In the genomic region with DNA sequence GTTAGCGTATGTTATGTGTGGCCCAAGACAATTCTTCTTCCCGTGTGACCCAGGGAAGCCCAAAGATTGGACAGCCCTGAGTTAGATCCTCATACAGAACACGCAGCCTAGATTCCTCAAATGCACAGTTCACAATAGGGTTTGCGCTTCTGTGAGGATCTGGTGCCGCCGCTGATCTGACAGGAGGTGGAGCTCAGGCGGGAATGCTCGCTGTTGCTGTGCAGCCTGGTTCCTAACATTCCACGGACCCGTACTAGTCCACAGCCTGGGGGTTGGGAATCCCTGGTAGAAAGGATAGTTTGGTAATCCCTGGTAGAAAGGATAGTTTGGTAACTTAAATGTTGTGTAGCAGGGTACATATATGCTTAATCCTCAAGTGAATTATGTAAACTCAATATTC, we compare ENCODE assay signal across 20 cellular contexts. TPM values are rescaled to one million over a fixed set of nuclear protein-coding genes. Genes with fewer than 3 reads are reported as not detected.
DNase-seq lines count a peak whose midpoint lies in the region; ATAC-seq, FAIRE-seq and TF ChIP-seq lines count a peak whose summit lies in the region.
"Had no signal": no experiment of that assay in that cellular context is flagged by ENCODE, and none has a peak within 500 bp of the region (broad histone marks: within the 10 kb centered on the region; RNA-seq: fewer than 3 reads in every experiment).

No MANE protein-coding gene starts in this region.

- no peak overlapping the region for H3K23ac ChIP-seq in H1 (ENCODE audit: insufficient read length)
- no peak overlapping the region for H3K23ac ChIP-seq in neuronal stem cell (ENCODE audit: low read depth, low read length, poor library complexity)

- H3K4me3 ChIP-seq in H1 (ENCODE audit: extremely low read depth in 1 of 4, insufficient read depth in 2 of 4, low read depth in 3 of 4, low read length in 4 of 4) (no peak overlapping the region), neuronal stem cell (ENCODE audit: low read length in 2 of 2) (no peak overlapping the region)
- H3K4me3 ChIP-seq: BLaER1 had no signal

- FAIRE-seq in H1 (lab: Jason Lieb, UNC) = no peak
- FAIRE-seq: A204.1, GM12892 had no signal

- H2AFZ ChIP-seq in H1 (ENCODE audit: low read length) = no peak overlapping the region
- H2AFZ ChIP-seq in neuronal stem cell (ENCODE audit: low read length) = no peak overlapping the region

- ATAC-seq in activated CD4-positive, CD25-positive, alpha-beta regulatory T cell treated with anti-CD3 and anti-CD28 coated beads, Interleukin-2, amount 50 U/mL, for 24 hours = no peak
- ATAC-seq: CD8-positive, alpha-beta T cell; HCT116 had no signal

- no peak for TF ChIP-seq EP300 in H1 (IDR thresholded peaks at IDR 0.05; ENCODE audit: borderline replicate concordance in 1 of 2, low read depth in 2 of 2, low read length in 2 of 2)

- no peak overlapping the region for H3K56ac ChIP-seq in H1 (replicated peaks; ENCODE audit: insufficient read length, low read depth, low read length)

- H3K9me3 ChIP-seq in H1 (ENCODE audit: insufficient read depth in 2 of 2, low read depth in 1 of 2, low read length in 1 of 2) (no peaks in the 10 kb centered on the region), neuronal stem cell (replicated peaks in 1 of 2; ENCODE audit: control insufficient read depth in 2 of 2, insufficient read depth in 1 of 2, low read depth in 1 of 2, low read length in 2 of 2) (no peaks in the 10 kb centered on the region)
- H3K9me3 ChIP-seq: BLaER1, Caco-2 had no signal

- DNase-seq in NCI-H82 (lab: John Stamatoyannopoulos, UW) = peak; percentile 23
- DNase-seq in NCI-H82 treated with DMSO at 0.1 percent for 48 hours (lab: John Stamatoyannopoulos, UW; ENCODE audit: unreplicated experiment) = no peak
- DNase-seq in H1 (ENCODE audit: low read depth in 1 of 2, low spot score in 2 of 2) = no peak
- DNase-seq in neuronal stem cell (ENCODE audit: low spot score) = peak; percentile 4
- peak; percentile 32 for DNase-seq in retina
- no peak for DNase-seq in SKM-1 treated with dmso at 0.1 percent for 144 hours (lab: John Stamatoyannopoulos, UW; ENCODE audit: unreplicated experiment)
- DNase-seq in stimulated activated CD4-positive, alpha-beta T cell treated with anti-CD3 and anti-CD28 coated beads, Interleukin-4, amount 100 ng/mL, for 1 hour = no peak
- DNase-seq: Caco-2; CD4-positive, CD25-positive, alpha-beta regulatory T cell; CD8-positive, alpha-beta T cell; DMS79; EL; H9 had no signal

- H2BK12ac ChIP-seq in H1 (ENCODE audit: low read depth, low read length) = no peak overlapping the region
- no peak overlapping the region for H2BK12ac ChIP-seq in neuronal stem cell (ENCODE audit: low read length)

- no peak overlapping the region for H3K27ac ChIP-seq in H1 (ENCODE audit: low read depth, low read length)
- no peak overlapping the region for H3K27ac ChIP-seq in neuronal stem cell (replicated peaks; ENCODE audit: low read length)
- H3K27ac ChIP-seq: 22Rv1, BLaER1, C4-2B had no signal

- no peaks in the 10 kb centered on the region; the same call in 1 of the 2 replicates for H3K23me2 ChIP-seq in H1 (ENCODE audit: low read depth, low read length)

- H2BK15ac ChIP-seq in H1 (ENCODE audit: low read length) = no peak overlapping the region
- no peak overlapping the region for H2BK15ac ChIP-seq in neuronal stem cell (ENCODE audit: low read length)

- H2BK120ac ChIP-seq in H1 (replicated peaks; ENCODE audit: low read depth, low read length) (no peak overlapping the region), neuronal stem cell (ENCODE audit: low read depth, low read length) (no peak overlapping the region)

- H3K36me3 ChIP-seq in H1 (ENCODE audit: control insufficient read depth in 2 of 4, insufficient read depth in 4 of 4, low read length in 3 of 4) (no peaks in the 10 kb centered on the region), neuronal stem cell (replicated peaks in 1 of 2; ENCODE audit: control insufficient read depth in 2 of 2, insufficient read depth in 2 of 2, low read length in 2 of 2) (no peaks in the 10 kb centered on the region)
- H3K36me3 ChIP-seq: BLaER1 had no signal

- no peak overlapping the region for H4K8ac ChIP-seq in H1 (ENCODE audit: extremely low read depth, insufficient read depth, low read length)
- H4K8ac ChIP-seq in neuronal stem cell (ENCODE audit: low read depth, low read length) = no peak overlapping the region

- H4K5ac ChIP-seq in H1 (ENCODE audit: insufficient read length, low read depth, low read length) = no peak overlapping the region

- no peak for TF ChIP-seq CTCF in H1 (IDR thresholded peaks at IDR 0.05; ENCODE audit: control extremely low read depth in 1 of 3, insufficient read depth in 1 of 3, low read depth in 1 of 3, low read length in 3 of 3)

- H4K20me1 ChIP-seq in H1 (replicated peaks in 1 of 2; ENCODE audit: control insufficient read depth in 1 of 2, insufficient read depth in 2 of 2, low read length in 2 of 2) = no peaks in the 10 kb centered on the region
- H4K20me1 ChIP-seq: BLaER1 had no signal

- H3K79me1 ChIP-seq in H1 (ENCODE audit: low read depth, low read length) (no peaks in the 10 kb centered on the region; the same call in 1 of the 2 replicates), neuronal stem cell (ENCODE audit: low read depth, low read length) (no peaks in the 10 kb centered on the region)

- H3K4me1 ChIP-seq in H1 (replicated peaks in 1 of 4; ENCODE audit: control insufficient read depth in 3 of 4, insufficient read depth in 4 of 4, low read length in 3 of 4) (0 out of 7 replicates have a peak, but pooled peaks cover 0 to 2% (median 0%) of the 10 kb centered on the region in 4 experiments), neuronal stem cell (ENCODE audit: control insufficient read depth in 2 of 2, insufficient read depth in 1 of 2, low read depth in 1 of 2, low read length in 2 of 2) (peaks cover 0 to 5% of the 10 kb centered on the region in 2 donors)
- H3K4me1 ChIP-seq: BLaER1, Caco-2 had no signal

- 87% methylated on average over 10 of the region's 10 CpGs; no CpG with 5 or more reads in 1 of the 2 experiments for WGBS in H1 (ENCODE audit: extremely low coverage in 1 of 2, insufficient coverage in 1 of 2, insufficient read length in 1 of 2, insufficient replicate concordance in 2 of 2, low coverage in 1 of 2, low lambda C conversion rate in 2 of 2, missing lambda C conversion rate in 1 of 2), 2 experiments
- whole genome bisulfite sequencing in neuronal stem cell (ENCODE audit: extremely low coverage in 2 of 2, insufficient read length in 2 of 2, insufficient replicate concordance in 1 of 2), 2 donors = no CpG with 5 or more reads among the region's 10 CpGs

- H2BK20ac ChIP-seq in H1 (ENCODE audit: low read length) = no peak overlapping the region

- H3K9ac ChIP-seq in H1 (replicated peaks in 1 of 4; ENCODE audit: extremely low read depth in 1 of 4, low read depth in 3 of 4, low read length in 3 of 4) (no peak overlapping the region; a peak in 1 of 7 replicates), neuronal stem cell (ENCODE audit: low read depth, low read length, poor library complexity) (no peak overlapping the region)
- H3K9ac ChIP-seq: BLaER1 had no signal

- H3K27me3 ChIP-seq in H1 (replicated peaks in 1 of 4; ENCODE audit: control insufficient read depth in 3 of 4, extremely low read depth in 1 of 4, insufficient read depth in 3 of 4, low read length in 3 of 4) (no peaks in the 10 kb centered on the region), neuronal stem cell (ENCODE audit: control insufficient read depth in 3 of 3, insufficient read depth in 3 of 3, low read depth in 1 of 3, low read length in 3 of 3) (no peaks in the 10 kb centered on the region)
- H3K27me3 ChIP-seq: BLaER1 had no signal

- H3K4ac ChIP-seq in H1 (replicated peaks; ENCODE audit: insufficient read length, low read depth, low read length) (no peak overlapping the region), neuronal stem cell (ENCODE audit: low read length) (no peak overlapping the region)

- no peak for TF ChIP-seq POLR2A in H1 (IDR thresholded peaks at IDR 0.05; ENCODE audit: control extremely low read depth in 1 of 2, low read depth in 2 of 2, low read length in 2 of 2)

- CTCF ChIA-PET in H1 (lab: Charles Lee; ENCODE audit: partially characterized antibody) = interaction anchor here (0.6 to 2.4 kb wide), 7 partner anchors 14 to 939 kb away, joined by 3 to 16 read pairs (median 4); no protein-coding TSS in a partner anchor

- H2BK5ac ChIP-seq in H1 (ENCODE audit: low read depth, low read length) (no peak overlapping the region), neuronal stem cell (ENCODE audit: low read length) (no peak overlapping the region)

- no peak for TF ChIP-seq RAD21 in H1 (IDR thresholded peaks at IDR 0.05 in 1 of 2, conservative IDR thresholded peaks at IDR 0.05 in 1 of 2; ENCODE audit: low read depth in 2 of 2, low read length in 2 of 2)

- H3K4me2 ChIP-seq in H1 (ENCODE audit: insufficient read depth in 1 of 2, low read depth in 2 of 2, low read length in 2 of 2) (no peak overlapping the region), neuronal stem cell (ENCODE audit: insufficient read depth, low read length, poor library complexity, severe bottlenecking) (no peak overlapping the region)
- H3K4me2 ChIP-seq: BLaER1 had no signal

- POLR2A ChIA-PET in H1 (lab: Charles Lee; ENCODE audit: partially characterized antibody) = interaction anchor here (2.1 kb wide), 1 partner anchor 28 kb away, joined by 6 read pairs; no protein-coding TSS in a partner anchor

- no peak overlapping the region for H3K14ac ChIP-seq in H1 (ENCODE audit: insufficient read length)
- no peak overlapping the region for H3K14ac ChIP-seq in neuronal stem cell (ENCODE audit: low read length)

- H4K91ac ChIP-seq in H1 (replicated peaks; ENCODE audit: insufficient read length, low read length) (no peak overlapping the region), neuronal stem cell (ENCODE audit: low read depth, low read length, poor library complexity) (no peak overlapping the region)

- H3K79me2 ChIP-seq in H1 (ENCODE audit: control insufficient read depth in 1 of 2, insufficient read depth in 2 of 2, low read length in 2 of 2) = no peaks in the 10 kb centered on the region

- H2AK5ac ChIP-seq in H1 (ENCODE audit: low read depth, low read length) (no peak overlapping the region), neuronal stem cell (ENCODE audit: low read depth, low read length) (no peak overlapping the region)

- H3K18ac ChIP-seq in H1 (ENCODE audit: extremely low read depth, low read length) = no peak overlapping the region
- H3K18ac ChIP-seq in neuronal stem cell (ENCODE audit: low read length) = no peak overlapping the region

RNA-seq across cellular contexts. Expression of a gene that starts 27.0 kb away (rescaled TPM):
- 6.6 and 7.5 TPM in 2 replicates for total RNA-seq in H1 (2021; fragmentation: NEBNext Ultra II Directional; extraction: Animal tissue kit (Norgen Biotek cat#: 25700))
- 4.9 and 8.9 TPM in 2 replicates for polyA plus RNA-seq in H1 (2011; rRNA removed)
- polyA plus RNA-seq in H1 (2011; cell fraction: cytosol; rRNA removed) = 6.7 TPM
- polyA plus RNA-seq in H1 (2011; cell fraction: nucleus; rRNA removed) = 32.7 TPM
- polyA plus RNA-seq in H1 (2012, experiment 1 of 2) = 7.2 to 11.0 TPM (median 9.3 TPM) in 4 replicates
- 7.4 TPM for polyA plus RNA-seq in H1 (2012, experiment 2 of 2)
- 3.5 TPM for polyA plus RNA-seq in H1 (2013, experiment 1 of 2)
- 3.6 TPM for polyA plus RNA-seq in H1 (2013, experiment 2 of 2)
- 2.6 and 4.0 TPM in 2 replicates for polyA minus RNA-seq in H1 (2011; rRNA and poly(A)+ RNA removed)
- 4.4 TPM for polyA minus RNA-seq in H1 (2011; cell fraction: cytosol; rRNA and poly(A)+ RNA removed)
- polyA minus RNA-seq in H1 (2011; cell fraction: nucleus; rRNA and poly(A)+ RNA removed) = 5.1 TPM
- polyA plus RNA-seq in neuronal stem cell (2013, experiment 1 of 2) = 13.3 TPM
- polyA plus RNA-seq in neuronal stem cell (2013, experiment 2 of 2) = 13.3 TPM

RNA-seq across cellular contexts. Expression of a gene that starts 35.4 kb away (rescaled TPM):
- total RNA-seq in H1 (2021; fragmentation: NEBNext Ultra II Directional; extraction: Animal tissue kit (Norgen Biotek cat#: 25700)) = 49.7 and 52.7 TPM in 2 replicates
- polyA plus RNA-seq in H1 (2011; rRNA removed) = 71.0 and 100 TPM in 2 replicates
- polyA plus RNA-seq in H1 (2011; cell fraction: cytosol; rRNA removed) = 36.9 TPM
- polyA plus RNA-seq in H1 (2011; cell fraction: nucleus; rRNA removed) = 132 TPM
- 25.4 to 43.5 TPM (median 38.6 TPM) in 4 replicates for polyA plus RNA-seq in H1 (2012, experiment 1 of 2)
- polyA plus RNA-seq in H1 (2012, experiment 2 of 2) = 33.3 TPM
- polyA plus RNA-seq in H1 (2013, experiment 1 of 2) = 52.6 TPM
- 57.2 TPM for polyA plus RNA-seq in H1 (2013, experiment 2 of 2)
- 81.3 and 92.0 TPM in 2 replicates for polyA minus RNA-seq in H1 (2011; rRNA and poly(A)+ RNA removed)
- polyA minus RNA-seq in H1 (2011; cell fraction: cytosol; rRNA and poly(A)+ RNA removed) = 34.3 TPM
- 54.0 TPM for polyA minus RNA-seq in H1 (2011; cell fraction: nucleus; rRNA and poly(A)+ RNA removed)
- polyA plus RNA-seq in neuronal stem cell (2013, experiment 1 of 2) = 21.6 TPM
- polyA plus RNA-seq in neuronal stem cell (2013, experiment 2 of 2) = 22.1 TPM

RNA-seq across cellular contexts. Expression of a gene that starts 54.1 kb away (rescaled TPM):
- 45.4 and 51.0 TPM in 2 replicates for total RNA-seq in H1 (2021; fragmentation: NEBNext Ultra II Directional; extraction: Animal tissue kit (Norgen Biotek cat#: 25700))
- polyA plus RNA-seq in H1 (2011; rRNA removed) = 62.0 and 82.0 TPM in 2 replicates
- polyA plus RNA-seq in H1 (2011; cell fraction: cytosol; rRNA removed) = 61.5 TPM
- 68.2 TPM for polyA plus RNA-seq in H1 (2011; cell fraction: nucleus; rRNA removed)
- 45.8 to 52.7 TPM (median 47.1 TPM) in 4 replicates for polyA plus RNA-seq in H1 (2012, experiment 1 of 2)
- 50.1 TPM for polyA plus RNA-seq in H1 (2012, experiment 2 of 2)
- polyA plus RNA-seq in H1 (2013, experiment 1 of 2) = 31.9 TPM
- 32.3 TPM for polyA plus RNA-seq in H1 (2013, experiment 2 of 2)
- 77.2 and 83.3 TPM in 2 replicates for polyA minus RNA-seq in H1 (2011; rRNA and poly(A)+ RNA removed)
- polyA minus RNA-seq in H1 (2011; cell fraction: cytosol; rRNA and poly(A)+ RNA removed) = 35.4 TPM
- 32.2 TPM for polyA minus RNA-seq in H1 (2011; cell fraction: nucleus; rRNA and poly(A)+ RNA removed)
- 79.9 TPM for polyA plus RNA-seq in neuronal stem cell (2013, experiment 1 of 2)
- polyA plus RNA-seq in neuronal stem cell (2013, experiment 2 of 2) = 78.2 TPM

Comparison
In these comparisons a context has a peak if more than half of its experiments do, and no peak if none do; other contexts are left out.
1. DNase-seq: peak in NCI-H82 (single experiment), neuronal stem cell (single experiment) and retina (single experiment); none in NCI-H82 treated with DMSO at 0.1 percent for 48 hours (single experiment), H1 (0 of 2), SKM-1 treated with dmso at 0.1 percent for 144 hours (single experiment) and stimulated activated CD4-positive, alpha-beta T cell treated with anti-CD3 and anti-CD28 coated beads, Interleukin-4, amount 100 ng/mL, for 1 hour (single experiment).